25 cellular contexts compared by ENCODE assay signal in genomic region chr4:30866444-30866843, GRCh38.
DNase-seq lines count a peak whose midpoint lies in the region; ATAC-seq and TF ChIP-seq lines count a peak whose summit lies in the region.
"Had no signal": no experiment of that assay in that cellular context is flagged by ENCODE, and none has a peak within 500 bp of the region (broad histone marks: within the 10 kb centered on the region; RNA-seq: fewer than 3 reads in every experiment).

No MANE protein-coding gene starts in this region.

- no peaks in the 10 kb centered on the region for H3K9me3 ChIP-seq in Caco-2
- peaks cover 7% of the 10 kb centered on the region for H3K9me3 ChIP-seq in CD4-positive, alpha-beta T cell (ENCODE audit: control insufficient read depth, low read length)
- H3K9me3 ChIP-seq: BLaER1 treated with 17β-estradiol and CSF1 and Interleukin-3, amounts not matched to agents 10 nM and 100 nM; SJCRH30; upper lobe of right lung had no signal

- TF ChIP-seq CTCF in Caco-2 (IDR thresholded peaks at IDR 0.05; ENCODE audit: insufficient read depth in 1 of 2, low read depth in 1 of 2, low read length in 1 of 2, severe bottlenecking in 1 of 2, unreplicated experiment in 1 of 2) (no peak), fibroblast of villous mesenchyme (IDR thresholded peaks at IDR 0.05; ENCODE audit: insufficient read depth, low read depth, low read length) (no peak)
- TF ChIP-seq CTCF in CD4-positive, alpha-beta T cell (IDR thresholded peaks at IDR 0.05), result no peak

- no peak for ATAC-seq in GM21576 (IDR thresholded peaks at IDR 0.05; ENCODE audit: unreplicated experiment)
- no peak for ATAC-seq in CD4-positive, alpha-beta T cell (ENCODE audit: poor library complexity)
- ATAC-seq: sciatic nerve, T-helper 17 cell, upper lobe of right lung had no signal

- no TSS peak for BruUV-seq in Caco-2 (replicated peaks; lab: Mats Ljungman, UMichigan)

- H3K4me3 ChIP-seq in Caco-2 (ENCODE audit: low read depth, low read length) (no peak overlapping the region), fibroblast of villous mesenchyme (ENCODE audit: low read depth, low read length) (no peak overlapping the region), rectal smooth muscle tissue (ENCODE audit: low read length) (no peak overlapping the region)
- H3K4me3 ChIP-seq: BLaER1 treated with 17β-estradiol and CSF1 and Interleukin-3, amounts not matched to agents 10 nM and 100 nM; left ventricle myocardium inferior; SJCRH30; upper lobe of right lung had no signal

- no peaks in the 10 kb centered on the region for H3K27me3 Mint-ChIP-seq in Caco-2 (ENCODE audit: insufficient read depth, unreplicated experiment)
- no peaks in the 10 kb centered on the region for H3K27me3 Mint-ChIP-seq in activated CD4-positive, alpha-beta memory T cell treated with anti-CD3 and anti-CD28 coated beads for 36 hours
- no peaks in the 10 kb centered on the region for H3K27me3 Mint-ChIP-seq in CD4-positive, alpha-beta T cell
- H3K27me3 Mint-ChIP-seq: brain; dendritic cell treated with granulocyte-macrophage colony-stimulating factor and Interleukin-4, amounts not matched to agents 40 ng/mL and 50 ng/mL, for 4 days; T-helper 17 cell had no signal

- H3K27me3 ChIP-seq in Caco-2 (replicated peaks; ENCODE audit: control insufficient read depth, insufficient read depth, low read length) (no peaks in the 10 kb centered on the region), rectal smooth muscle tissue (ENCODE audit: control insufficient read depth, insufficient read depth, low read length) (no peaks in the 10 kb centered on the region)
- H3K27me3 ChIP-seq in CD4-positive, alpha-beta T cell (ENCODE audit: control insufficient read depth, insufficient read depth, low read length), result no peaks in the 10 kb centered on the region
- H3K27me3 ChIP-seq: BLaER1 treated with 17β-estradiol and CSF1 and Interleukin-3, amounts not matched to agents 10 nM and 100 nM; SJCRH30; upper lobe of right lung had no signal

- no peaks in the 10 kb centered on the region for H3K36me3 Mint-ChIP-seq in Caco-2 (ENCODE audit: insufficient read depth, unreplicated experiment)
- no peaks in the 10 kb centered on the region for H3K36me3 Mint-ChIP-seq in activated CD4-positive, alpha-beta memory T cell treated with anti-CD3 and anti-CD28 coated beads for 36 hours
- H3K36me3 Mint-ChIP-seq in CD4-positive, alpha-beta T cell (ENCODE audit: low read depth), result no peaks in the 10 kb centered on the region

- H3K36me3 ChIP-seq in Caco-2 (ENCODE audit: control insufficient read depth, insufficient read depth, low read length) (no peaks in the 10 kb centered on the region), rectal smooth muscle tissue (ENCODE audit: control insufficient read depth, insufficient read depth, low read length) (no peaks in the 10 kb centered on the region)
- H3K36me3 ChIP-seq: BLaER1 treated with 17β-estradiol and CSF1 and Interleukin-3, amounts not matched to agents 10 nM and 100 nM; left ventricle myocardium inferior; upper lobe of right lung; WERI-Rb-1 had no signal

- H3K9ac ChIP-seq in rectal smooth muscle tissue (ENCODE audit: low read length), result no peak overlapping the region
- H3K9ac ChIP-seq: BLaER1 treated with 17β-estradiol and CSF1 and Interleukin-3, amounts not matched to agents 10 nM and 100 nM had no signal

- intact Hi-C loops in Caco-2 (cut with micrococcal nuclease; ENCODE audit: unreplicated experiment), result loop anchor here (2.0 kb wide), 1 partner anchor 148 kb away; no protein-coding TSS in a partner anchor
- intact Hi-C loops in activated CD4-positive, alpha-beta memory T cell treated with anti-CD3 and anti-CD28 coated beads for 36 hours (cut with micrococcal nuclease), result no loop called here
- intact Hi-C loops in CD4-positive, alpha-beta T cell (cut with DNase I, micrococcal nuclease), result no loop called here

- peak overlapping the region; percentile 73 for H3K27ac Mint-ChIP-seq in Caco-2 (ENCODE audit: unreplicated experiment)
- no peak overlapping the region for H3K27ac Mint-ChIP-seq in activated CD4-positive, alpha-beta memory T cell treated with anti-CD3 and anti-CD28 coated beads for 36 hours
- H3K27ac Mint-ChIP-seq in CD4-positive, alpha-beta T cell, result no peak overlapping the region
- H3K27ac Mint-ChIP-seq: dendritic cell treated with granulocyte-macrophage colony-stimulating factor and Interleukin-4, amounts not matched to agents 40 ng/mL and 50 ng/mL, for 4 days; T-helper 17 cell had no signal

- peaks cover 30% of the 10 kb centered on the region for H3K4me1 Mint-ChIP-seq in Caco-2 (ENCODE audit: low read depth, unreplicated experiment)
- no peaks in the 10 kb centered on the region for H3K4me1 Mint-ChIP-seq in activated CD4-positive, alpha-beta memory T cell treated with anti-CD3 and anti-CD28 coated beads for 36 hours (ENCODE audit: low read depth)
- H3K4me1 Mint-ChIP-seq in CD4-positive, alpha-beta T cell (ENCODE audit: low read depth), result no peaks in the 10 kb centered on the region
- H3K4me1 Mint-ChIP-seq: T-helper 17 cell had no signal

- H3K9me3 Mint-ChIP-seq in Caco-2 (ENCODE audit: unreplicated experiment), result no peaks in the 10 kb centered on the region
- peaks cover 9% of the 10 kb centered on the region for H3K9me3 Mint-ChIP-seq in activated CD4-positive, alpha-beta memory T cell treated with anti-CD3 and anti-CD28 coated beads for 36 hours
- peaks cover 4% of the 10 kb centered on the region for H3K9me3 Mint-ChIP-seq in CD4-positive, alpha-beta T cell

- CTCF ChIA-PET in Caco-2 (lab: Charles Lee), result interaction anchor here (1.1 kb wide), 1 partner anchor 148 kb away, joined by 3 read pairs; no protein-coding TSS in a partner anchor
- CTCF ChIA-PET in activated CD4-positive, alpha-beta memory T cell treated with anti-CD3 and anti-CD28 coated beads for 36 hours (lab: Charles Lee), result no interaction called here
- CTCF ChIA-PET in CD4-positive, alpha-beta T cell (lab: Charles Lee), result no interaction called here

- DNase-seq in Caco-2, result peak in 1 of 2 experiments; percentile 5
- peak; percentile 45 for DNase-seq in amniotic epithelial cell (ENCODE audit: low read depth)
- peak; percentile 26 for DNase-seq in fibroblast of villous mesenchyme (ENCODE audit: low read depth)
- DNase-seq in stimulated activated CD8-positive, alpha-beta memory T cell treated with anti-CD3 and anti-CD28 coated beads, Interleukin-4, amount 100 ng/mL, for 48 hours, result no peak
- DNase-seq in activated CD4-positive, alpha-beta memory T cell treated with anti-CD3 and anti-CD28 coated beads for 36 hours, result no peak
- no peak for DNase-seq in CD4-positive, alpha-beta T cell
- DNase-seq: activated CD4-positive, alpha-beta T cell treated with anti-CD3 and anti-CD28 coated beads, Interleukin-2, amount 50 U/mL, for 48 hours; activated naive CD4-positive, alpha-beta T cell treated with anti-CD3 and anti-CD28 coated beads, Interleukin-2, amount 50 U/mL, for 16 hours; GF-D8; H7; left ventricle myocardium inferior; NCI-H1417; NCI-H774; occipital lobe; SJCRH30; stimulated activated naive CD4-positive, alpha-beta T cell; T-helper 17 cell; upper lobe of right lung; WERI-Rb-1 had no signal

- peak overlapping the region; percentile 69 for H3K27ac ChIP-seq in rectal smooth muscle tissue (ENCODE audit: low read depth, low read length)
- H3K27ac ChIP-seq in CD4-positive, alpha-beta T cell (ENCODE audit: low read depth, low read length), result no peak overlapping the region
- H3K27ac ChIP-seq: BLaER1 treated with 17β-estradiol and CSF1 and Interleukin-3, amounts not matched to agents 10 nM and 100 nM; left ventricle myocardium inferior; SJCRH30; upper lobe of right lung; WERI-Rb-1 had no signal

- H3K4me1 ChIP-seq in Caco-2 (peaks cover 31% of the 10 kb centered on the region), rectal smooth muscle tissue (ENCODE audit: control insufficient read depth, insufficient read depth, low read length) (peaks cover 47% of the 10 kb centered on the region)
- H3K4me1 ChIP-seq: BLaER1 treated with 17β-estradiol and CSF1 and Interleukin-3, amounts not matched to agents 10 nM and 100 nM; upper lobe of right lung had no signal

- POLR2A ChIA-PET in Caco-2 (lab: Charles Lee), result interaction anchor here (1.0 kb wide), 1 partner anchor 147 kb away, joined by 3 read pairs; the partner anchor contains the start of gene PCDH7
- POLR2A ChIA-PET in activated CD4-positive, alpha-beta memory T cell treated with anti-CD3 and anti-CD28 coated beads for 36 hours (lab: Charles Lee), result no interaction called here
- POLR2A ChIA-PET in CD4-positive, alpha-beta T cell (lab: Charles Lee), result no interaction called here

- peak overlapping the region; percentile 64 for H3K4me3 Mint-ChIP-seq in Caco-2 (ENCODE audit: unreplicated experiment)
- no peak overlapping the region for H3K4me3 Mint-ChIP-seq in activated CD4-positive, alpha-beta memory T cell treated with anti-CD3 and anti-CD28 coated beads for 36 hours
- H3K4me3 Mint-ChIP-seq in CD4-positive, alpha-beta T cell, result no peak overlapping the region
- H3K4me3 Mint-ChIP-seq: brain; dendritic cell treated with granulocyte-macrophage colony-stimulating factor and Interleukin-4, amounts not matched to agents 40 ng/mL and 50 ng/mL, for 4 days; T-helper 17 cell had no signal

Comparison
In these comparisons a context has a peak if more than half of its experiments do, and no peak if none do; other contexts are left out.
1. DNase-seq: peak in amniotic epithelial cell (single experiment) and fibroblast of villous mesenchyme (single experiment); none in stimulated activated CD8-positive, alpha-beta memory T cell treated with anti-CD3 and anti-CD28 coated beads, Interleukin-4, amount 100 ng/mL, for 48 hours (single experiment), activated CD4-positive, alpha-beta memory T cell treated with anti-CD3 and anti-CD28 coated beads for 36 hours (single experiment) and CD4-positive, alpha-beta T cell (0 of 10).